28 cellular contexts compared by ENCODE assay signal in genomic region chrX:31629195-31629594, GRCh38.
"Had no signal": no experiment of that assay in that cellular context is flagged by ENCODE, and none has a peak within 500 bp of the region (broad histone marks: within the 10 kb centered on the region; RNA-seq: fewer than 3 reads in every experiment).

No MANE protein-coding gene starts in this region.

- ATAC-seq: body of pancreas; left cardiac atrium; naive thymus-derived CD4-positive, alpha-beta T cell; pancreas had no signal

- H3K27ac ChIP-seq: adrenal gland, body of pancreas, epithelial cell of prostate, esophagus squamous epithelium, pancreas, prostate gland had no signal

- DNase-seq: activated CD4-positive, alpha-beta memory T cell treated with anti-CD3 and anti-CD28 coated beads for 36 hours; activated CD4-positive, alpha-beta T cell treated with anti-CD3 and anti-CD28 coated beads, Interleukin-2, amount 10 ng/mL, durations not matched to agents 24 days and 14 days; activated CD4-positive, CD25-positive, alpha-beta regulatory T cell treated with anti-CD3 and anti-CD28 coated beads, Interleukin-2, amount 50 U/mL, for 72 hours; activated CD8-positive, alpha-beta memory T cell treated with anti-CD3 and anti-CD28 coated beads, Interleukin-2, amount 50 U/mL, for 4 hours; activated effector memory CD4-positive, alpha-beta T cell treated with anti-CD3 and anti-CD28 coated beads, Interleukin-2, amount 50 U/mL, for 16 hours; activated naive CD4-positive, alpha-beta T cell treated with anti-CD3 and anti-CD28 coated beads for 36 hours; activated naive CD8-positive, alpha-beta T cell treated with anti-CD3 and anti-CD28 coated beads for 36 hours; activated T-cell treated with anti-CD3 and anti-CD28 coated beads, Interleukin-2, amount 50 U/mL, for 1 hour; adrenal gland; aorta; body of pancreas; effector CD8-positive, alpha-beta T cell; esophagus squamous epithelium; islet precursor cell; left cardiac atrium; mammary epithelial cell; naive thymus-derived CD4-positive, alpha-beta T cell; pancreas; retina; stimulated activated CD4-positive, alpha-beta T cell treated with anti-CD3 and anti-CD28 coated beads, Interleukin-2, amount 100 ng/mL, for 48 hours; stimulated activated naive CD4-positive, alpha-beta T cell treated with Interleukin-2 at 50 U/mL for 16 hours; T-helper 2 cell; trophoblast cell had no signal

- H3K36me3 ChIP-seq: adrenal gland, esophagus squamous epithelium, pancreas, prostate gland had no signal

- H3K27me3 ChIP-seq: adrenal gland, body of pancreas, esophagus squamous epithelium had no signal

- H3K4me1 ChIP-seq: body of pancreas, esophagus squamous epithelium, prostate gland had no signal

- FAIRE-seq: endometrium, frontal cortex, urothelium cell line had no signal

- H3K9me3 ChIP-seq: adrenal gland, body of pancreas, esophagus squamous epithelium, pancreas, prostate gland had no signal

- H3K4me3 ChIP-seq: adrenal gland, body of pancreas, esophagus squamous epithelium, pancreas, prostate gland had no signal
